In the genomic region with DNA sequence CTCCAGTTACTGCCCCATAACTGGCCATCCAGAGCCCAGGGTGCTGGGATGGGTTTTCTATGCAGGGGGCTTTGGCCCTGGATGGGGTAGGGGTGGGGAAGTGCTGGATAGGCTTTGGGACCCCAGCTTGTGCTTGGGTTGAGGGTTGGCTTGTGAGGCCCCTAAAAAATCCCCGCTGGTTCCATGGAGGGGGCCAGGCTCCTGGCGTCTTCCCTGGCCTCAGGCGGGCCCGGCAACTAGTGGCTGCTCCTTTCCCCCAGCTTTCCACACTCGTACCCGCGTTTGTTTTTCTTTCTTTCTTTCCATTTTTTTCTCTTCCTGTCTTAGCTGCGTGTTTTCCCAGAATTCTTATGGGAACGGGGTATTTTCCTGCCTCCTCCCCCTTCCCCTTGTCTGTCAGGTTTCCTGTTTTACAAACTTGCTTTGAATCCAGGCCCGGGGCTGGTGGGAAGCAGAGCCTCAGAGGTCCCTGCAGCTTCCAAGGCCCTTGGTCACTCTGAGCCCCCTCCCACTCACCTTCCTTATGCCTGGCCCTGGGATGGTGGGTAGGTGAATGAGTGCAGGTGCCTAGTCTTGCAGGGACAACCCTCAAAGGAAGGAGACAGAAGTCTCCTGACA, we compare ENCODE assay signal across 16 cellular contexts. TPM values are rescaled to one million over a fixed set of nuclear protein-coding genes. Genes with fewer than 3 reads are reported as not detected.
DNase-seq lines count a peak whose midpoint lies in the region; ATAC-seq, FAIRE-seq and TF ChIP-seq lines count a peak whose summit lies in the region.
"Had no signal": no experiment of that assay in that cellular context is flagged by ENCODE, and none has a peak within 500 bp of the region (broad histone marks: within the 10 kb centered on the region; RNA-seq: fewer than 3 reads in every experiment).

No MANE protein-coding gene starts in this region.

- TF ChIP-seq RAD21 in HepG2 (CRISPR knock-in tag; IDR thresholded peaks at IDR 0.05), result no peak

- no peak overlapping the region for H4K5ac ChIP-seq in H9 (ENCODE audit: insufficient read length, low read depth, low read length)

- H3K27me3 ChIP-seq in H9 (ENCODE audit: insufficient read depth, low read length) (no peaks in the 10 kb centered on the region), HepG2 (ENCODE audit: control insufficient read depth in 1 of 2, insufficient read depth in 2 of 2, low read length in 2 of 2) (no peaks in the 10 kb centered on the region), skeletal muscle tissue (ENCODE audit: control insufficient read depth in 3 of 3, insufficient read depth in 3 of 3, low read length in 3 of 3) (no peaks in the 10 kb centered on the region)
- H3K27me3 ChIP-seq in effector memory CD4-positive, alpha-beta T cell (replicated peaks; ENCODE audit: control insufficient read depth, insufficient read depth, low read length, poor library complexity, severe bottlenecking), result no peaks in the 10 kb centered on the region

- H2AK5ac ChIP-seq in H9 (ENCODE audit: insufficient read length, low read length), result no peak overlapping the region

- ATAC-seq in HepG2 (no peak), GM21576 (IDR thresholded peaks at IDR 0.05; ENCODE audit: unreplicated experiment) (no peak)

- peaks cover 7 to 31% of the 10 kb centered on the region in 2 experiments for H3K36me3 ChIP-seq in HepG2 (replicated peaks in 1 of 2; ENCODE audit: control insufficient read depth in 1 of 2, insufficient read depth in 2 of 2, low read length in 2 of 2)
- peaks cover 0 to 12% (median 4%) of the 10 kb centered on the region in 3 donors for H3K36me3 ChIP-seq in skeletal muscle tissue (ENCODE audit: control insufficient read depth in 3 of 3, insufficient read depth in 3 of 3, low read length in 3 of 3)
- H3K36me3 ChIP-seq in effector memory CD4-positive, alpha-beta T cell (ENCODE audit: control insufficient read depth, insufficient read depth, low read length), result no peaks in the 10 kb centered on the region

- no peak for TF ChIP-seq POLR2A in HepG2 (IDR thresholded peaks at IDR 0.05; ENCODE audit: insufficient read depth in 1 of 2, low read depth in 2 of 2, low read length in 2 of 2)

- H2BK15ac ChIP-seq in H9 (ENCODE audit: low read depth, low read length), result no peak overlapping the region

- H2BK120ac ChIP-seq in H9 (ENCODE audit: low read depth, low read length, poor library complexity, severe bottlenecking), result no peak overlapping the region

- H3K9me3 ChIP-seq in H9 (ENCODE audit: control insufficient read depth, low read depth, low read length) (no peaks in the 10 kb centered on the region), HepG2 (ENCODE audit: low read length) (no peaks in the 10 kb centered on the region), skeletal muscle tissue (ENCODE audit: control insufficient read depth in 3 of 3, low read length in 3 of 3) (no peaks in the 10 kb centered on the region)
- no peaks in the 10 kb centered on the region for H3K9me3 ChIP-seq in effector memory CD4-positive, alpha-beta T cell (ENCODE audit: control insufficient read depth, low read length)

- no peak for TF ChIP-seq EP300 in HepG2 (IDR thresholded peaks at IDR 0.05; ENCODE audit: low read depth in 2 of 2, low read length in 2 of 2)
- TF ChIP-seq EP300 in HepG2 (CRISPR knock-in tag; IDR thresholded peaks at IDR 0.05; ENCODE audit: borderline replicate concordance), result no peak

- TF ChIP-seq CTCF in H9 (conservative IDR thresholded peaks at IDR 0.05) (no peak), HepG2 (CRISPR knock-in tag; IDR thresholded peaks at IDR 0.05) (no peak)

- H3K27ac ChIP-seq in H9 (ENCODE audit: insufficient read length, low read depth, low read length) (no peak overlapping the region), cingulate gyrus (ENCODE audit: low read depth, low read length) (peak overlapping the region; percentile 48), HepG2 (ENCODE audit: extremely low read length, insufficient read depth, low read length) (peak overlapping the region; percentile 90), skeletal muscle tissue (ENCODE audit: low read depth, low read length) (peak overlapping the region; percentile 54)
- no peak overlapping the region for H3K27ac ChIP-seq in effector memory CD4-positive, alpha-beta T cell (ENCODE audit: insufficient read depth, low read length, poor library complexity, severe bottlenecking)
- H3K27ac ChIP-seq: RWPE1 had no signal

- no peak overlapping the region for H3K18ac ChIP-seq in H9 (ENCODE audit: insufficient read length, low read depth, low read length)

- H2BK12ac ChIP-seq in H9 (ENCODE audit: insufficient read length, low read depth, low read length), result no peak overlapping the region

- intact Hi-C loops in HepG2 (cut with micrococcal nuclease; ENCODE audit: unreplicated experiment), result no loop called here

- H3K27me3 Mint-ChIP-seq in H9 (ENCODE audit: low read depth), result no peaks in the 10 kb centered on the region
- H3K27me3 Mint-ChIP-seq in activated CD4-positive, alpha-beta memory T cell treated with anti-CD3 and anti-CD28 coated beads, Interleukin-2, amount 10 ng/mL, durations not matched to agents 7 days and 5 days, result no peaks in the 10 kb centered on the region

- POLR2A ChIA-PET in HepG2 (lab: Yijun Ruan, JAX), result interaction anchor here (0.7 to 2.1 kb wide), 6 partner anchors 10 to 93 kb away, joined by 3 to 15 read pairs (median 8); a partner anchor contains a TSS
- POLR2A ChIA-PET in activated CD4-positive, alpha-beta memory T cell treated with anti-CD3 and anti-CD28 coated beads, Interleukin-2, amount 10 ng/mL, durations not matched to agents 7 days and 5 days (lab: Charles Lee), result interaction anchor here (1.1 kb wide), 1 partner anchor 11 kb away, joined by 3 read pairs; no protein-coding TSS in a partner anchor

- H3K9me3 Mint-ChIP-seq in H9, result no peaks in the 10 kb centered on the region; a peak in 1 of 5 replicates
- H3K9me3 Mint-ChIP-seq in activated CD4-positive, alpha-beta memory T cell treated with anti-CD3 and anti-CD28 coated beads, Interleukin-2, amount 10 ng/mL, durations not matched to agents 7 days and 5 days, result no peaks in the 10 kb centered on the region

- H3K4ac ChIP-seq in H9 (ENCODE audit: low read depth, low read length), result no peak overlapping the region

- no peak overlapping the region for H3K9ac ChIP-seq in H9 (ENCODE audit: extremely low read depth, insufficient read length, low read length)
- no peak overlapping the region for H3K9ac ChIP-seq in HepG2 (ENCODE audit: insufficient read depth, low read depth, low read length)
- H3K9ac ChIP-seq in skeletal muscle tissue (ENCODE audit: low read depth in 1 of 3, low read length in 3 of 3), result peak overlapping the region in 2 of 3 donors; percentile 43 to 50

- H3K36me3 Mint-ChIP-seq in H9 (ENCODE audit: insufficient read depth in 1 of 3, low read depth in 3 of 3), result peaks cover 0 to 13% (median 6%) of the 10 kb centered on the region in 3 experiments; a peak in 3 of 7 replicates
- no peaks in the 10 kb centered on the region for H3K36me3 Mint-ChIP-seq in activated CD4-positive, alpha-beta memory T cell treated with anti-CD3 and anti-CD28 coated beads, Interleukin-2, amount 10 ng/mL, durations not matched to agents 7 days and 5 days (ENCODE audit: low read depth)

- DNase-seq in H9 (no peak), HepG2 (ENCODE audit: low spot score) (no peak), NCI-H2227 (lab: John Stamatoyannopoulos, UW; ENCODE audit: unreplicated experiment) (no peak)
- no peak for DNase-seq in activated CD4-positive, alpha-beta memory T cell treated with anti-CD3 and anti-CD28 coated beads, Interleukin-2, amount 10 ng/mL, durations not matched to agents 7 days and 5 days
- no peak for DNase-seq in effector memory CD4-positive, alpha-beta T cell
- DNase-seq: activated CD8-positive, alpha-beta memory T cell treated with anti-CD3 and anti-CD28 coated beads for 24 hours; activated naive CD4-positive, alpha-beta T cell treated with Interleukin-2 at 50 U/mL for 16 hours; DMS153; foreskin fibroblast; NCI-H1436; NCI-H524 had no signal

- H3K27ac Mint-ChIP-seq in H9, result peak overlapping the region in 2 of 3 experiments; percentile 12 to 86; a peak in 4 of 7 replicates
- no peak overlapping the region for H3K27ac Mint-ChIP-seq in activated CD4-positive, alpha-beta memory T cell treated with anti-CD3 and anti-CD28 coated beads, Interleukin-2, amount 10 ng/mL, durations not matched to agents 7 days and 5 days

- no peak overlapping the region for H2BK5ac ChIP-seq in H9 (ENCODE audit: insufficient read length, low read length)

- no peak overlapping the region for H2AFZ ChIP-seq in H9 (ENCODE audit: low read length)
- H2AFZ ChIP-seq in HepG2 (ENCODE audit: low read length), result no peak overlapping the region

- no TSS peak for BruUV-seq in HepG2 (replicated peaks; lab: Mats Ljungman, UMichigan)

- no peaks in the 10 kb centered on the region for H3K23me2 ChIP-seq in H9 (ENCODE audit: insufficient read length, low read depth, low read length, poor library complexity, severe bottlenecking)

- H3K4me1 ChIP-seq in H9 (ENCODE audit: insufficient read depth, low read length) (no peaks in the 10 kb centered on the region; the same call in 1 of the 2 replicates), HepG2 (ENCODE audit: insufficient read depth, low read length) (peaks cover 72% of the 10 kb centered on the region), skeletal muscle tissue (ENCODE audit: control insufficient read depth in 3 of 3, insufficient read depth in 3 of 3, low read length in 3 of 3) (peaks cover 22 to 37% (median 28%) of the 10 kb centered on the region in 3 donors)
- no peaks in the 10 kb centered on the region for H3K4me1 ChIP-seq in effector memory CD4-positive, alpha-beta T cell (ENCODE audit: control insufficient read depth, insufficient read depth, low read length, poor library complexity, severe bottlenecking)

- no peak overlapping the region for H3K23ac ChIP-seq in H9 (ENCODE audit: insufficient read length, low read depth, low read length)

- no peaks in the 10 kb centered on the region for H3K79me1 ChIP-seq in H9 (ENCODE audit: insufficient read depth, low read depth, low read length, poor library complexity, severe bottlenecking)

- no peak overlapping the region for H2BK20ac ChIP-seq in H9 (ENCODE audit: low read depth, low read length, poor library complexity, severe bottlenecking)

- H3K79me2 ChIP-seq in H9 (ENCODE audit: insufficient read depth, low read length) (no peaks in the 10 kb centered on the region), HepG2 (ENCODE audit: insufficient read depth, low read length) (peaks cover 15% of the 10 kb centered on the region)

- no peak overlapping the region for H4K8ac ChIP-seq in H9 (replicated peaks; ENCODE audit: insufficient read length, low read depth, low read length)

- no peak overlapping the region for H3K4me3 Mint-ChIP-seq in H9
- no peak overlapping the region for H3K4me3 Mint-ChIP-seq in activated CD4-positive, alpha-beta memory T cell treated with anti-CD3 and anti-CD28 coated beads, Interleukin-2, amount 10 ng/mL, durations not matched to agents 7 days and 5 days

- H3T11ph ChIP-seq in H9 (ENCODE audit: low read length), result no peak overlapping the region

- H4K91ac ChIP-seq in H9 (ENCODE audit: insufficient read length, low read depth, low read length), result no peak overlapping the region

- H3K14ac ChIP-seq in H9 (ENCODE audit: insufficient read depth, low read length), result no peak overlapping the region; the same call in 1 of the 2 replicates

- peaks cover 51 to 63% of the 10 kb centered on the region in 2 experiments for H3K4me1 Mint-ChIP-seq in H9
- peaks cover 2% of the 10 kb centered on the region for H3K4me1 Mint-ChIP-seq in activated CD4-positive, alpha-beta memory T cell treated with anti-CD3 and anti-CD28 coated beads, Interleukin-2, amount 10 ng/mL, durations not matched to agents 7 days and 5 days

- WGBS in H9 (ENCODE audit: extremely low coverage, insufficient read length, low lambda C conversion rate), result no CpG with 5 or more reads among the region's 10 CpGs
- WGBS in HepG2 (ENCODE audit: low lambda C conversion rate), result 84% methylated on average over 10 of the region's 10 CpGs

- FAIRE-seq in HepG2 (lab: Jason Lieb, UNC), result no peak
- FAIRE-seq: keratinocyte had no signal

- H4K20me1 ChIP-seq in H9 (ENCODE audit: control insufficient read depth, insufficient read depth, insufficient read length), result no peaks in the 10 kb centered on the region
- no peaks in the 10 kb centered on the region for H4K20me1 ChIP-seq in HepG2 (ENCODE audit: insufficient read depth, low read length)

- H3K4me2 ChIP-seq in H9 (ENCODE audit: insufficient read depth, insufficient read length, low read length) (no peak overlapping the region), HepG2 (ENCODE audit: low read depth, low read length) (no peak overlapping the region)

- CTCF ChIA-PET in HepG2 (lab: Yijun Ruan, JAX; ENCODE audit: low intra/inter-chr PET ratio, low total read pairs), result no interaction called here
- CTCF ChIA-PET in activated CD4-positive, alpha-beta memory T cell treated with anti-CD3 and anti-CD28 coated beads, Interleukin-2, amount 10 ng/mL, durations not matched to agents 7 days and 5 days (lab: Charles Lee), result no interaction called here

- H3K4me3 ChIP-seq in HepG2 (replicated peaks in 1 of 3; ENCODE audit: insufficient read depth in 1 of 3, low read depth in 2 of 3, low read length in 3 of 3), result no peak overlapping the region
- H3K4me3 ChIP-seq in skeletal muscle tissue (ENCODE audit: low read length in 3 of 3), result peak overlapping the region in 2 of 3 donors; percentile 41 to 70
- no peak overlapping the region for H3K4me3 ChIP-seq in effector memory CD4-positive, alpha-beta T cell (ENCODE audit: insufficient read depth, low read depth, low read length, poor library complexity, severe bottlenecking)

- H3K56ac ChIP-seq in H9 (ENCODE audit: insufficient read length, low read depth, low read length), result no peak overlapping the region

- in situ Hi-C loops in HepG2 (cut with HindIII; ENCODE audit: extremely low pct_ligation_motif_present, low pct_unique_long_range_greater_than_20kb), result no loop called here

RNA-seq across cellular contexts. Expression of a gene that starts 40.2 kb away (rescaled TPM):
- total RNA-seq in H9 (2021) (12.1 and 13.9 TPM in 2 replicates), HepG2 (2016; rRNA removed; fragmentation: Illumina TruSeq; extraction: Trizol) (26.7 and 28.8 TPM in 2 replicates), skeletal muscle tissue (48.0 TPM)
- total RNA-seq in HepG2 (2016; cell fraction: cytosol; rRNA removed; fragmentation: Illumina TruSeq; extraction: Trizol; ENCODE audit: low read depth), result 6.9 and 7.7 TPM in 2 replicates
- total RNA-seq in HepG2 (2016; cell fraction: insoluble cytoplasmic fraction; rRNA removed; fragmentation: Illumina TruSeq; extraction: Trizol), result 21.4 and 28.5 TPM in 2 replicates
- 9.6 and 10.3 TPM in 2 replicates for total RNA-seq in HepG2 (2016; cell fraction: membrane; rRNA removed; fragmentation: Illumina TruSeq; extraction: Trizol)
- 30.1 and 33.4 TPM in 2 replicates for total RNA-seq in HepG2 (2016; cell fraction: nucleus; rRNA removed; fragmentation: Illumina TruSeq; extraction: Trizol)
- 17.1 and 18.9 TPM in 2 replicates for polyA plus RNA-seq in HepG2 (2011; rRNA removed)
- polyA plus RNA-seq in HepG2 (2011; cell fraction: cytosol; rRNA removed), result 12.7 and 14.2 TPM in 2 replicates
- 36.7 and 52.3 TPM in 2 replicates for polyA plus RNA-seq in HepG2 (2011; cell fraction: nucleus; rRNA removed)
- 8.7 and 10.8 TPM in 2 replicates for polyA plus RNA-seq in HepG2 (2012)
- polyA plus RNA-seq in HepG2 (2016; cell fraction: cytosol; fragmentation: Illumina TruSeq; extraction: Trizol; ENCODE audit: low read depth), result 1.8 and 2.0 TPM in 2 replicates
- polyA plus RNA-seq in HepG2 (2016; cell fraction: insoluble cytoplasmic fraction; fragmentation: Illumina TruSeq; extraction: Trizol; ENCODE audit: low read depth), result 13.4 and 19.3 TPM in 2 replicates
- polyA plus RNA-seq in HepG2 (2016; cell fraction: membrane; fragmentation: Illumina TruSeq; extraction: Trizol; ENCODE audit: low read depth), result 4.1 and 4.3 TPM in 2 replicates
- polyA plus RNA-seq in HepG2 (2016; cell fraction: nucleus; fragmentation: Illumina TruSeq; extraction: Trizol; ENCODE audit: insufficient read depth, low read depth), result 30.0 and 36.0 TPM in 2 replicates
- polyA minus RNA-seq in HepG2 (2011; rRNA and poly(A)+ RNA removed; ENCODE audit: low replicate concordance), result 41.8 and 53.6 TPM in 2 replicates
- polyA minus RNA-seq in HepG2 (2011; cell fraction: cytosol; rRNA and poly(A)+ RNA removed), result 12.6 and 16.2 TPM in 2 replicates
- polyA minus RNA-seq in HepG2 (2011; cell fraction: nucleus; rRNA and poly(A)+ RNA removed), result 38.4 and 42.1 TPM in 2 replicates
- total RNA-seq in activated CD4-positive, alpha-beta memory T cell treated with anti-CD3 and anti-CD28 coated beads, Interleukin-2, amount 10 ng/mL, durations not matched to agents 7 days and 5 days, result 10 to 100 TPM; 22.7 to 24.0 TPM

Comparison
In these comparisons a context has a peak if more than half of its experiments do, and no peak if none do; other contexts are left out.
1. H3K27ac ChIP-seq: peak in cingulate gyrus (single experiment), HepG2 (single experiment) and skeletal muscle tissue (single experiment); none in H9 (single experiment) and effector memory CD4-positive, alpha-beta T cell (single experiment).
2. H3K9ac ChIP-seq: peak in skeletal muscle tissue (2 of 3); none in H9 (single experiment) and HepG2 (single experiment).
3. H3K4me3 ChIP-seq: peak in skeletal muscle tissue (2 of 3); none in HepG2 (0 of 3) and effector memory CD4-positive, alpha-beta T cell (single experiment).